In genomic region chr16:66476328-66477027, GRCh38 we compare ENCODE assay signal across 9 cellular contexts. TPM values are rescaled to one million over a fixed set of nuclear protein-coding genes. Genes with fewer than 3 reads are reported as not detected.
DNase-seq lines count a peak whose midpoint lies in the region; ATAC-seq, FAIRE-seq and TF ChIP-seq lines count a peak whose summit lies in the region.
"Had no signal": no experiment of that assay in that cellular context is flagged by ENCODE, and none has a peak within 500 bp of the region (broad histone marks: within the 10 kb centered on the region; RNA-seq: fewer than 3 reads in every experiment).

No MANE protein-coding gene starts in this region.

- H3K36me3 Mint-ChIP-seq in activated naive CD4-positive, alpha-beta T cell treated with anti-CD3 and anti-CD28 coated beads for 36 hours (ENCODE audit: low read depth), result no peaks in the 10 kb centered on the region

- FAIRE-seq in urothelium cell line (lab: Jason Lieb, UNC), result no peak
- FAIRE-seq: TTC549 had no signal

- H3K27me3 Mint-ChIP-seq in activated naive CD4-positive, alpha-beta T cell treated with anti-CD3 and anti-CD28 coated beads for 36 hours (ENCODE audit: low read depth), result no peaks in the 10 kb centered on the region

- CTCF ChIA-PET in activated naive CD4-positive, alpha-beta T cell treated with anti-CD3 and anti-CD28 coated beads for 36 hours (lab: Charles Lee), result interaction anchor here (0.5 to 7.7 kb wide), 12 partner anchors 19 to 223 kb away, joined by 3 to 59 read pairs (median 4); partner anchors contain the start of gene CMTM3

- H3K4me1 Mint-ChIP-seq in activated naive CD4-positive, alpha-beta T cell treated with anti-CD3 and anti-CD28 coated beads for 36 hours (ENCODE audit: low read depth), result peaks cover 24% of the 10 kb centered on the region

- no peak overlapping the region for H3K4me3 Mint-ChIP-seq in activated naive CD4-positive, alpha-beta T cell treated with anti-CD3 and anti-CD28 coated beads for 36 hours

- intact Hi-C loops in activated naive CD4-positive, alpha-beta T cell treated with anti-CD3 and anti-CD28 coated beads for 36 hours (cut with micrococcal nuclease), result no loop called here

- no peaks in the 10 kb centered on the region for H3K9me3 Mint-ChIP-seq in activated naive CD4-positive, alpha-beta T cell treated with anti-CD3 and anti-CD28 coated beads for 36 hours

- H3K27ac Mint-ChIP-seq in activated naive CD4-positive, alpha-beta T cell treated with anti-CD3 and anti-CD28 coated beads for 36 hours, result no peak overlapping the region

- DNase-seq in GM19240 (ENCODE audit: insufficient read length, low spot score) (peak; percentile 25), NCI-H748 (lab: John Stamatoyannopoulos, UW; ENCODE audit: unreplicated experiment) (no peak), urothelium cell line (ENCODE audit: low spot score) (no peak), NCI-H226 (no peak)
- peak; percentile 59 for DNase-seq in activated naive CD4-positive, alpha-beta T cell treated with anti-CD3 and anti-CD28 coated beads for 36 hours
- peak; percentile 43 for DNase-seq in stimulated activated CD4-positive, alpha-beta T cell treated with anti-CD3 and anti-CD28 coated beads, Interleukin-12 subunit alpha, Interleukin-12 subunit beta, amount 100 ng/mL, for 4 hours

- no peak for ATAC-seq in HG02571 (IDR thresholded peaks at IDR 0.05; ENCODE audit: unreplicated experiment)

- peak; percentile 30; the same call in 1 of the 2 replicates for TF ChIP-seq POLR2A in Raji (IDR thresholded peaks at IDR 0.05; ENCODE audit: insufficient read depth, low read depth, low read length)

RNA-seq across cellular contexts. Expression of gene BEAN1, which starts 49.4 kb away (rescaled TPM):
- total RNA-seq in activated naive CD4-positive, alpha-beta T cell treated with anti-CD3 and anti-CD28 coated beads for 36 hours, result not detected

Comparison
In these comparisons a context has a peak if more than half of its experiments do, and no peak if none do; other contexts are left out.
1. DNase-seq: peak in GM19240 (single experiment), activated naive CD4-positive, alpha-beta T cell treated with anti-CD3 and anti-CD28 coated beads for 36 hours (single experiment) and stimulated activated CD4-positive, alpha-beta T cell treated with anti-CD3 and anti-CD28 coated beads, Interleukin-12 subunit alpha, Interleukin-12 subunit beta, amount 100 ng/mL, for 4 hours (single experiment); none in NCI-H748 (single experiment), urothelium cell line (single experiment) and NCI-H226 (single experiment).